1 cellular context compared by ENCODE assay signal in the genomic region with DNA sequence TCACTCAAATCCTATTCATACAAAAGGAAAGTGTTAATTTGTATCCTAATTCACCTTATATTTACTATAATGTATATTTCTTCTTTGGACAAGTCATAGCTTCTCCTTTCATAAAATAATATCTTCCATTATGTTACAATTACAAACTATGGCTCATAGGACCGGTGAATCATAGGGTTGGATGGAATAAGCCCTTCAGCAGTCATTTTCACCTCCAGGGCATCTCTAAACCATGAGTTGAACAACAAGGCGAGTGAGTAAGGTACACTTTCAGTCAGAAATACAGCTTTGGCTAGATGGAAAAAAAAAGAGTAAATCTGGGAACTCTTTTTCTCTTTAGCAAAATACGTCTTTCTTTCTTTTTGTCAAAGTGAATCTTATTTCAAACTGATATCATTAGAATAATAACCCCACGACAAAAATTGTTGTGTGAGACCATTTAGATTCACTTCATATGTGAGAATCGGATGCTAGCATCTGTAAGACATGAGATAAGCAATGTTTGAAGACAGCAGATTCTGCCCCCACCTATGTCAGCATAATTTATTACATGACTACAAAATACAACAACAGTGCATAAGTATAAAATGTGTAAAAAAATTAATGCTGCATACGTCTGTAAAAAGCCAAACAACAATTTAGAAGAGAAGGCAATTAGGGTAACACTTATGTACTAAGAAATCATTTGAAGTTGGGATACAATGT.
TF ChIP-seq lines count a peak whose summit lies in the region.

No MANE protein-coding gene starts in this region.

TF ChIP-seq in K562, 482 proteins besides CTCF, POLR2A, EP300 and RAD21 (continued from another document and continues in another):
- TF ChIP-seq RBM34 (IDR thresholded peaks at IDR 0.05; ENCODE audit: borderline replicate concordance, insufficient read depth, low read length): no peak
- TF ChIP-seq, protein P1, sequence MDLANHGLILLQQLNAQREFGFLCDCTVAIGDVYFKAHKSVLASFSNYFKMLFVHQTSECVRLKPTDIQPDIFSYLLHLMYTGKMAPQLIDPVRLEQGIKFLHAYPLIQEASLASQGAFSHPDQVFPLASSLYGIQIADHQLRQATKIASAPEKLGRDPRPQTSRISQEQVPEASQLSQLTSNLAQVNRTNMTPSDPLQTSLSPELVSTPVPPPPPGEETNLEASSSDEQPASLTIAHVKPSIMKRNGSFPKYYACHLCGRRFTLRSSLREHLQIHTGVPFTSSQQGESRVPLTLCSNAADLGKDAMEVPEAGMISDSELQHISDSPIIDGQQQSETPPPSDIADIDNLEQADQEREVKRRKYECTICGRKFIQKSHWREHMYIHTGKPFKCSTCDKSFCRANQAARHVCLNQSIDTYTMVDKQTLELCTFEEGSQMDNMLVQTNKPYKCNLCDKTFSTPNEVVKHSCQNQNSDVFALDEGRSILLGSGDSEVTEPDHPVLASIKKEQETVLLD (IDR thresholded peaks at IDR 0.05): no peak
- no peak for TF ChIP-seq ZNF184 (CRISPR knock-in tag; IDR thresholded peaks at IDR 0.05)
- TF ChIP-seq GATAD2B (IDR thresholded peaks at IDR 0.05; ENCODE audit: borderline replicate concordance): no peak
- TF ChIP-seq FUS (optimal IDR thresholded peaks at IDR 0.05; ENCODE audit: low read depth, low read length): no peak
- no peak for TF ChIP-seq GTF2A2 (tag; IDR thresholded peaks at IDR 0.05)
- TF ChIP-seq, protein P2, sequence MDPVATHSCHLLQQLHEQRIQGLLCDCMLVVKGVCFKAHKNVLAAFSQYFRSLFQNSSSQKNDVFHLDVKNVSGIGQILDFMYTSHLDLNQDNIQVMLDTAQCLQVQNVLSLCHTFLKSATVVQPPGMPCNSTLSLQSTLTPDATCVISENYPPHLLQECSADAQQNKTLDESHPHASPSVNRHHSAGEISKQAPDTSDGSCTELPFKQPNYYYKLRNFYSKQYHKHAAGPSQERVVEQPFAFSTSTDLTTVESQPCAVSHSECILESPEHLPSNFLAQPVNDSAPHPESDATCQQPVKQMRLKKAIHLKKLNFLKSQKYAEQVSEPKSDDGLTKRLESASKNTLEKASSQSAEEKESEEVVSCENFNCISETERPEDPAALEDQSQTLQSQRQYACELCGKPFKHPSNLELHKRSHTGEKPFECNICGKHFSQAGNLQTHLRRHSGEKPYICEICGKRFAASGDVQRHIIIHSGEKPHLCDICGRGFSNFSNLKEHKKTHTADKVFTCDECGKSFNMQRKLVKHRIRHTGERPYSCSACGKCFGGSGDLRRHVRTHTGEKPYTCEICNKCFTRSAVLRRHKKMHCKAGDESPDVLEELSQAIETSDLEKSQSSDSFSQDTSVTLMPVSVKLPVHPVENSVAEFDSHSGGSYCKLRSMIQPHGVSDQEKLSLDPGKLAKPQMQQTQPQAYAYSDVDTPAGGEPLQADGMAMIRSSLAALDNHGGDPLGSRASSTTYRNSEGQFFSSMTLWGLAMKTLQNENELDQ (CRISPR knock-in tag; IDR thresholded peaks at IDR 0.05; ENCODE audit: borderline replicate concordance): no peak
- peak; percentile 58 for TF ChIP-seq L3MBTL2 (IDR thresholded peaks at IDR 0.05)
- TF ChIP-seq, protein P3, sequence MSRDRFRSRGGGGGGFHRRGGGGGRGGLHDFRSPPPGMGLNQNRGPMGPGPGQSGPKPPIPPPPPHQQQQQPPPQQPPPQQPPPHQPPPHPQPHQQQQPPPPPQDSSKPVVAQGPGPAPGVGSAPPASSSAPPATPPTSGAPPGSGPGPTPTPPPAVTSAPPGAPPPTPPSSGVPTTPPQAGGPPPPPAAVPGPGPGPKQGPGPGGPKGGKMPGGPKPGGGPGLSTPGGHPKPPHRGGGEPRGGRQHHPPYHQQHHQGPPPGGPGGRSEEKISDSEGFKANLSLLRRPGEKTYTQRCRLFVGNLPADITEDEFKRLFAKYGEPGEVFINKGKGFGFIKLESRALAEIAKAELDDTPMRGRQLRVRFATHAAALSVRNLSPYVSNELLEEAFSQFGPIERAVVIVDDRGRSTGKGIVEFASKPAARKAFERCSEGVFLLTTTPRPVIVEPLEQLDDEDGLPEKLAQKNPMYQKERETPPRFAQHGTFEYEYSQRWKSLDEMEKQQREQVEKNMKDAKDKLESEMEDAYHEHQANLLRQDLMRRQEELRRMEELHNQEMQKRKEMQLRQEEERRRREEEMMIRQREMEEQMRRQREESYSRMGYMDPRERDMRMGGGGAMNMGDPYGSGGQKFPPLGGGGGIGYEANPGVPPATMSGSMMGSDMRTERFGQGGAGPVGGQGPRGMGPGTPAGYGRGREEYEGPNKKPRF (IDR thresholded peaks at IDR 0.05; ENCODE audit: low read depth, low read length): no peak
- no peak for TF ChIP-seq POLR3A (IDR thresholded peaks at IDR 0.05; ENCODE audit: borderline replicate concordance, extremely low read depth, insufficient read depth, insufficient read length)
- TF ChIP-seq, protein P4, sequence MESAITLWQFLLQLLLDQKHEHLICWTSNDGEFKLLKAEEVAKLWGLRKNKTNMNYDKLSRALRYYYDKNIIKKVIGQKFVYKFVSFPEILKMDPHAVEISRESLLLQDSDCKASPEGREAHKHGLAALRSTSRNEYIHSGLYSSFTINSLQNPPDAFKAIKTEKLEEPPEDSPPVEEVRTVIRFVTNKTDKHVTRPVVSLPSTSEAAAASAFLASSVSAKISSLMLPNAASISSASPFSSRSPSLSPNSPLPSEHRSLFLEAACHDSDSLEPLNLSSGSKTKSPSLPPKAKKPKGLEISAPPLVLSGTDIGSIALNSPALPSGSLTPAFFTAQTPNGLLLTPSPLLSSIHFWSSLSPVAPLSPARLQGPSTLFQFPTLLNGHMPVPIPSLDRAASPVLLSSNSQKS (CRISPR knock-in tag; IDR thresholded peaks at IDR 0.05): 0 out of 2 replicates have a peak, but pooled peaks have one; percentile 37
- TF ChIP-seq FOXA3 (CRISPR knock-in tag; conservative IDR thresholded peaks at IDR 0.05 in 1 of 2, IDR thresholded peaks at IDR 0.05 in 1 of 2): peak in 1 of 2 experiments; percentile 44; a peak in 1 of 4 replicates
- no peak for TF ChIP-seq PRPF4 (IDR thresholded peaks at IDR 0.05; ENCODE audit: insufficient read depth, low read depth, low read length, poor library complexity, severe bottlenecking)
- no peak for TF ChIP-seq PTBP1 (IDR thresholded peaks at IDR 0.05; ENCODE audit: low read depth, low read length)
- TF ChIP-seq, protein P5, sequence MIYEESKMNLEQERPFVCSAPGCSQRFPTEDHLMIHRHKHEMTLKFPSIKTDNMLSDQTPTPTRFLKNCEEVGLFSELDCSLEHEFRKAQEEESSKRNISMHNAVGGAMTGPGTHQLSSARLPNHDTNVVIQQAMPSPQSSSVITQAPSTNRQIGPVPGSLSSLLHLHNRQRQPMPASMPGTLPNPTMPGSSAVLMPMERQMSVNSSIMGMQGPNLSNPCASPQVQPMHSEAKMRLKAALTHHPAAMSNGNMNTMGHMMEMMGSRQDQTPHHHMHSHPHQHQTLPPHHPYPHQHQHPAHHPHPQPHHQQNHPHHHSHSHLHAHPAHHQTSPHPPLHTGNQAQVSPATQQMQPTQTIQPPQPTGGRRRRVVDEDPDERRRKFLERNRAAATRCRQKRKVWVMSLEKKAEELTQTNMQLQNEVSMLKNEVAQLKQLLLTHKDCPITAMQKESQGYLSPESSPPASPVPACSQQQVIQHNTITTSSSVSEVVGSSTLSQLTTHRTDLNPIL (CRISPR knock-in tag; IDR thresholded peaks at IDR 0.05): no peak
- TF ChIP-seq, protein P6, sequence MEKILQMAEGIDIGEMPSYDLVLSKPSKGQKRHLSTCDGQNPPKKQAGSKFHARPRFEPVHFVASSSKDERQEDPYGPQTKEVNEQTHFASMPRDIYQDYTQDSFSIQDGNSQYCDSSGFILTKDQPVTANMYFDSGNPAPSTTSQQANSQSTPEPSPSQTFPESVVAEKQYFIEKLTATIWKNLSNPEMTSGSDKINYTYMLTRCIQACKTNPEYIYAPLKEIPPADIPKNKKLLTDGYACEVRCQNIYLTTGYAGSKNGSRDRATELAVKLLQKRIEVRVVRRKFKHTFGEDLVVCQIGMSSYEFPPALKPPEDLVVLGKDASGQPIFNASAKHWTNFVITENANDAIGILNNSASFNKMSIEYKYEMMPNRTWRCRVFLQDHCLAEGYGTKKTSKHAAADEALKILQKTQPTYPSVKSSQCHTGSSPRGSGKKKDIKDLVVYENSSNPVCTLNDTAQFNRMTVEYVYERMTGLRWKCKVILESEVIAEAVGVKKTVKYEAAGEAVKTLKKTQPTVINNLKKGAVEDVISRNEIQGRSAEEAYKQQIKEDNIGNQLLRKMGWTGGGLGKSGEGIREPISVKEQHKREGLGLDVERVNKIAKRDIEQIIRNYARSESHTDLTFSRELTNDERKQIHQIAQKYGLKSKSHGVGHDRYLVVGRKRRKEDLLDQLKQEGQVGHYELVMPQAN (IDR thresholded peaks at IDR 0.05; ENCODE audit: borderline replicate concordance): no peak
- TF ChIP-seq ZNF224 (CRISPR knock-in tag; IDR thresholded peaks at IDR 0.05): no peak
- no peak for TF ChIP-seq ZSCAN32 (CRISPR knock-in tag; IDR thresholded peaks at IDR 0.05)
- TF ChIP-seq GATA2 (CRISPR knock-in tag; IDR thresholded peaks at IDR 0.05): no peak
- TF ChIP-seq MTA1 (IDR thresholded peaks at IDR 0.05; ENCODE audit: borderline replicate concordance): no peak
- no peak for TF ChIP-seq ATF7 (IDR thresholded peaks at IDR 0.05)
- TF ChIP-seq NCOA6 (IDR thresholded peaks at IDR 0.05): no peak
- no peak for TF ChIP-seq KLF6 (CRISPR knock-in tag; IDR thresholded peaks at IDR 0.05; ENCODE audit: borderline replicate concordance)
- TF ChIP-seq, protein P7, sequence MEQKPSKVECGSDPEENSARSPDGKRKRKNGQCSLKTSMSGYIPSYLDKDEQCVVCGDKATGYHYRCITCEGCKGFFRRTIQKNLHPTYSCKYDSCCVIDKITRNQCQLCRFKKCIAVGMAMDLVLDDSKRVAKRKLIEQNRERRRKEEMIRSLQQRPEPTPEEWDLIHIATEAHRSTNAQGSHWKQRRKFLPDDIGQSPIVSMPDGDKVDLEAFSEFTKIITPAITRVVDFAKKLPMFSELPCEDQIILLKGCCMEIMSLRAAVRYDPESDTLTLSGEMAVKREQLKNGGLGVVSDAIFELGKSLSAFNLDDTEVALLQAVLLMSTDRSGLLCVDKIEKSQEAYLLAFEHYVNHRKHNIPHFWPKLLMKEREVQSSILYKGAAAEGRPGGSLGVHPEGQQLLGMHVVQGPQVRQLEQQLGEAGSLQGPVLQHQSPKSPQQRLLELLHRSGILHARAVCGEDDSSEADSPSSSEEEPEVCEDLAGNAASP (IDR thresholded peaks at IDR 0.05): no peak
- no peak for TF ChIP-seq KDM1A (IDR thresholded peaks at IDR 0.05)
- TF ChIP-seq TCF7L2 (IDR thresholded peaks at IDR 0.05; ENCODE audit: low read depth, low read length): no peak
- TF ChIP-seq, protein P8, sequence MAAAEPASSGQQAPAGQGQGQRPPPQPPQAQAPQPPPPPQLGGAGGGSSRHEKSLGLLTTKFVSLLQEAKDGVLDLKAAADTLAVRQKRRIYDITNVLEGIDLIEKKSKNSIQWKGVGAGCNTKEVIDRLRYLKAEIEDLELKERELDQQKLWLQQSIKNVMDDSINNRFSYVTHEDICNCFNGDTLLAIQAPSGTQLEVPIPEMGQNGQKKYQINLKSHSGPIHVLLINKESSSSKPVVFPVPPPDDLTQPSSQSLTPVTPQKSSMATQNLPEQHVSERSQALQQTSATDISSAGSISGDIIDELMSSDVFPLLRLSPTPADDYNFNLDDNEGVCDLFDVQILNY (CRISPR knock-in tag; IDR thresholded peaks at IDR 0.05): no peak
- no peak for TF ChIP-seq ETV5 (CRISPR knock-in tag; IDR thresholded peaks at IDR 0.05; ENCODE audit: low read depth)
- no peak for TF ChIP-seq CBFA2T2 (conservative IDR thresholded peaks at IDR 0.05)
- TF ChIP-seq, protein P9, sequence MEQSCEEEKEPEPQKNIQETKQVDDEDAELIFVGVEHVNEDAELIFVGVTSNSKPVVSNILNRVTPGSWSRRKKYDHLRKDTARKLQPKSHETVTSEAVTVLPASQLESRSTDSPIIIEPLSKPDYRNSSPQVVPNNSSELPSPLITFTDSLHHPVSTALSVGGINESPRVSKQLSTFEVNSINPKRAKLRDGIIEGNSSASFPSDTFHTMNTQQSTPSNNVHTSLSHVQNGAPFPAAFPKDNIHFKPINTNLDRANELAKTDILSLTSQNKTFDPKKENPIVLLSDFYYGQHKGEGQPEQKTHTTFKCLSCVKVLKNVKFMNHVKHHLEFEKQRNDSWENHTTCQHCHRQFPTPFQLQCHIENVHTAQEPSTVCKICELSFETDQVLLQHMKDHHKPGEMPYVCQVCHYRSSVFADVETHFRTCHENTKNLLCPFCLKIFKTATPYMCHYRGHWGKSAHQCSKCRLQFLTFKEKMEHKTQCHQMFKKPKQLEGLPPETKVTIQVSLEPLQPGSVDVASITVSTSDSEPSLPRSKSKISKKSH (CRISPR knock-in tag; IDR thresholded peaks at IDR 0.05): no peak
- TF ChIP-seq ASH1L (IDR thresholded peaks at IDR 0.05; ENCODE audit: borderline replicate concordance, low read depth, partially characterized antibody): no peak
- TF ChIP-seq STAT5B (CRISPR knock-in tag; IDR thresholded peaks at IDR 0.05): no peak
- TF ChIP-seq, protein P10, sequence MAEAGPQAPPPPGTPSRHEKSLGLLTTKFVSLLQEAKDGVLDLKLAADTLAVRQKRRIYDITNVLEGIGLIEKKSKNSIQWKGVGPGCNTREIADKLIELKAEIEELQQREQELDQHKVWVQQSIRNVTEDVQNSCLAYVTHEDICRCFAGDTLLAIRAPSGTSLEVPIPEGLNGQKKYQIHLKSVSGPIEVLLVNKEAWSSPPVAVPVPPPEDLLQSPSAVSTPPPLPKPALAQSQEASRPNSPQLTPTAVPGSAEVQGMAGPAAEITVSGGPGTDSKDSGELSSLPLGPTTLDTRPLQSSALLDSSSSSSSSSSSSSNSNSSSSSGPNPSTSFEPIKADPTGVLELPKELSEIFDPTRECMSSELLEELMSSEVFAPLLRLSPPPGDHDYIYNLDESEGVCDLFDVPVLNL (CRISPR knock-in tag; IDR thresholded peaks at IDR 0.05; ENCODE audit: low read depth): no peak
- TF ChIP-seq BRF1 (IDR thresholded peaks at IDR 0.05; ENCODE audit: borderline replicate concordance, extremely low read depth, insufficient read length): no peak
- no peak for TF ChIP-seq NFIC (IDR thresholded peaks at IDR 0.05)
- TF ChIP-seq ZNF23 (CRISPR knock-in tag; IDR thresholded peaks at IDR 0.05): no peak
- TF ChIP-seq BCOR (IDR thresholded peaks at IDR 0.05): no peak
- TF ChIP-seq, protein P11, sequence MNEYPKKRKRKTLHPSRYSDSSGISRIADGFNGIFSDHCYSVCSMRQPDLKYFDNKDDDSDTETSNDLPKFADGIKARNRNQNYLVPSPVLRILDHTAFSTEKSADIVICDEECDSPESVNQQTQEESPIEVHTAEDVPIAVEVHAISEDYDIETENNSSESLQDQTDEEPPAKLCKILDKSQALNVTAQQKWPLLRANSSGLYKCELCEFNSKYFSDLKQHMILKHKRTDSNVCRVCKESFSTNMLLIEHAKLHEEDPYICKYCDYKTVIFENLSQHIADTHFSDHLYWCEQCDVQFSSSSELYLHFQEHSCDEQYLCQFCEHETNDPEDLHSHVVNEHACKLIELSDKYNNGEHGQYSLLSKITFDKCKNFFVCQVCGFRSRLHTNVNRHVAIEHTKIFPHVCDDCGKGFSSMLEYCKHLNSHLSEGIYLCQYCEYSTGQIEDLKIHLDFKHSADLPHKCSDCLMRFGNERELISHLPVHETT (CRISPR knock-in tag; conservative IDR thresholded peaks at IDR 0.05 in 1 of 2, IDR thresholded peaks at IDR 0.05 in 1 of 2): no peak
